In genomic region chr15:27808182-27808581, GRCh38 we compare ENCODE assay signal across 27 cellular contexts.
"Had no signal": no experiment of that assay in that cellular context is flagged by ENCODE, and none has a peak within 500 bp of the region (broad histone marks: within the 10 kb centered on the region; RNA-seq: fewer than 3 reads in every experiment).

No MANE protein-coding gene starts in this region.

- ATAC-seq: activated naive CD4-positive, alpha-beta T cell treated with anti-CD3 and anti-CD28 coated beads, Interleukin-2, amount 50 U/mL, for 72 hours; activated T-cell treated with anti-CD3 and anti-CD28 coated beads, Interleukin-2, amount 50 U/mL, for 4 hours; body of pancreas; PC-3 had no signal

- H3K4me1 Mint-ChIP-seq: activated CD4-positive, alpha-beta T cell treated with anti-CD3 and anti-CD28 coated beads, Interleukin-2, amount 10 ng/mL, durations not matched to agents 24 days and 14 days had no signal

- H3K27ac Mint-ChIP-seq: activated CD4-positive, alpha-beta T cell treated with anti-CD3 and anti-CD28 coated beads, Interleukin-2, amount 10 ng/mL, durations not matched to agents 24 days and 14 days; activated naive CD4-positive, alpha-beta T cell treated with anti-CD3 and anti-CD28 coated beads for 36 hours; activated naive CD4-positive, alpha-beta T cell treated with anti-CD3 and anti-CD28 coated beads, Interleukin-2, amount 50 U/mL, for 72 hours; activated T-helper 1 cell treated with anti-CD3 and anti-CD28 coated beads, Interleukin-12 subunit alpha, Interleukin-12 subunit beta, Interleukin-2, Interleukin-4 antibody, amounts not matched to agents 30 ng/mL and 10 ng/mL and 1 ng/mL, durations not matched to agents 14 hours and 24 hours and 36 hours; T-helper 1 cell treated with Interleukin-12 subunit alpha and Interleukin-12 subunit beta and Interleukin-4 antibody, amounts not matched to agents 30 μg/mL and 1 μg/mL, for 36 hours; T-helper 2 cell treated with Interferon-gamma antibody and Interleukin-4, amounts not matched to agents 5 μg/mL and 100 μg/mL, for 36 hours had no signal

- H3K4me3 Mint-ChIP-seq: activated CD4-positive, alpha-beta T cell treated with anti-CD3 and anti-CD28 coated beads, Interleukin-2, amount 10 ng/mL, durations not matched to agents 24 days and 14 days; activated naive CD4-positive, alpha-beta T cell treated with anti-CD3 and anti-CD28 coated beads for 36 hours; activated T-cell treated with anti-CD3 and anti-CD28 coated beads, Interleukin-2, amount 50 U/mL, for 4 hours; activated T-helper 1 cell treated with anti-CD3 and anti-CD28 coated beads, Interleukin-12 subunit alpha, Interleukin-12 subunit beta, Interleukin-2, Interleukin-4 antibody, amounts not matched to agents 30 ng/mL and 10 ng/mL and 1 ng/mL, durations not matched to agents 14 hours and 24 hours and 36 hours; T-helper 1 cell treated with Interleukin-12 subunit alpha and Interleukin-12 subunit beta and Interleukin-4 antibody, amounts not matched to agents 30 μg/mL and 1 μg/mL, for 36 hours; T-helper 2 cell treated with Interferon-gamma antibody and Interleukin-4, amounts not matched to agents 5 μg/mL and 100 μg/mL, for 36 hours had no signal

- H3K4me3 ChIP-seq: adrenal gland, body of pancreas, breast epithelium, Peyer's patch, SJCRH30, SK-N-MC had no signal

- DNase-seq: activated CD4-positive, alpha-beta T cell treated with anti-CD3 and anti-CD28 coated beads, Interleukin-2, amount 10 ng/mL, durations not matched to agents 24 days and 14 days; activated CD4-positive, alpha-beta T cell treated with anti-CD3 and anti-CD28 coated beads, Interleukin-2, amount 50 U/mL, for 4 hours; activated CD8-positive, alpha-beta memory T cell treated with anti-CD3 and anti-CD28 coated beads, Interleukin-2, amount 50 U/mL, for 4 hours; activated gamma-delta T cell treated with Interleukin-2 at 50 U/mL for 16 hours; activated naive CD4-positive, alpha-beta T cell treated with anti-CD3 and anti-CD28 coated beads for 36 hours; activated T-cell treated with anti-CD3 and anti-CD28 coated beads for 4 hours; activated T-cell treated with anti-CD3 and anti-CD28 coated beads, Interleukin-2, amount 50 U/mL, for 4 hours; adrenal gland; body of pancreas; NCI-H1092 treated with DMSO at 0.1 percent for 48 hours; NCI-H1417; NCI-H187 treated with DMSO at 0.1 percent for 48 hours; NCI-H2081 treated with DMSO at 0.1 percent for 48 hours; NCI-H345; NCI-H524 treated with DMSO at 0.1 percent for 48 hours; PC-3; Peyer's patch; SHP77; SJCRH30 had no signal

- FAIRE-seq: astrocyte, TTC549 had no signal

- H3K27me3 Mint-ChIP-seq: activated CD4-positive, alpha-beta T cell treated with anti-CD3 and anti-CD28 coated beads, Interleukin-2, amount 10 ng/mL, durations not matched to agents 24 days and 14 days had no signal
